ENCODE assay signal across 22 cellular contexts in genomic region chr4:2103127-2103842, GRCh38. TPM values are rescaled to one million over a fixed set of nuclear protein-coding genes. Genes with fewer than 3 reads are reported as not detected.
DNase-seq lines count a peak whose midpoint lies in the region; ATAC-seq, FAIRE-seq and TF ChIP-seq lines count a peak whose summit lies in the region.
"Had no signal": no experiment of that assay in that cellular context is flagged by ENCODE, and none has a peak within 500 bp of the region (broad histone marks: within the 10 kb centered on the region; RNA-seq: fewer than 3 reads in every experiment).

No MANE protein-coding gene starts in this region.

- H2AFZ ChIP-seq in SU-DHL-6 (ENCODE audit: low read depth, low read length, severe bottlenecking) (no peak overlapping the region), HepG2 (ENCODE audit: low read length) (no peak overlapping the region)

- in situ Hi-C loops in HepG2 (cut with HindIII; ENCODE audit: extremely low pct_ligation_motif_present, low pct_unique_long_range_greater_than_20kb) = no loop called here

- CTCF ChIA-PET in HepG2 (lab: Yijun Ruan, JAX; ENCODE audit: low intra/inter-chr PET ratio, low total read pairs) = no interaction called here
- CTCF ChIA-PET in CD8-positive, alpha-beta T cell (lab: Charles Lee) = interaction anchor here (0.6 kb wide), 1 partner anchor 27 kb away, joined by 3 read pairs; no protein-coding TSS in a partner anchor

- no peaks in the 10 kb centered on the region for H3K9me3 ChIP-seq in SU-DHL-6 (ENCODE audit: insufficient read depth, low read length)
- peaks cover 23% of the 10 kb centered on the region for H3K9me3 ChIP-seq in HepG2 (ENCODE audit: low read length)
- H3K9me3 ChIP-seq in CD8-positive, alpha-beta T cell (ENCODE audit: low read length) = peaks cover 12% of the 10 kb centered on the region

- H3K4me3 Mint-ChIP-seq in CD8-positive, alpha-beta T cell = no peak overlapping the region
- H3K4me3 Mint-ChIP-seq: CD4-positive, alpha-beta memory T cell; CD4-positive, CD25-positive, alpha-beta regulatory T cell had no signal

- no peak for TF ChIP-seq POLR2A in HepG2 (IDR thresholded peaks at IDR 0.05; ENCODE audit: insufficient read depth in 1 of 2, low read depth in 2 of 2, low read length in 2 of 2)

- no peaks in the 10 kb centered on the region for H3K36me3 Mint-ChIP-seq in CD8-positive, alpha-beta T cell
- H3K36me3 Mint-ChIP-seq: CD4-positive, CD25-positive, alpha-beta regulatory T cell had no signal

- ATAC-seq in HepG2 = no peak
- no peak for ATAC-seq in CD8-positive, alpha-beta T cell

- H3K4me3 ChIP-seq in SU-DHL-6 (ENCODE audit: insufficient read depth, low read length, poor library complexity, severe bottlenecking) (peak overlapping the region; percentile 8), HepG2 (replicated peaks in 1 of 3; ENCODE audit: insufficient read depth in 1 of 3, low read depth in 2 of 3, low read length in 3 of 3) (no peak overlapping the region)
- H3K4me3 ChIP-seq in CD8-positive, alpha-beta T cell (ENCODE audit: low read depth, low read length) = no peak overlapping the region

- H3K4me1 Mint-ChIP-seq in CD8-positive, alpha-beta T cell (ENCODE audit: low read depth) = no peaks in the 10 kb centered on the region
- H3K4me1 Mint-ChIP-seq: CD4-positive, alpha-beta memory T cell; CD4-positive, CD25-positive, alpha-beta regulatory T cell had no signal

- H3K27ac ChIP-seq in SU-DHL-6 (ENCODE audit: low read depth, low read length) (no peak overlapping the region), HepG2 (ENCODE audit: extremely low read length, insufficient read depth, low read length) (no peak overlapping the region)
- H3K27ac ChIP-seq in CD8-positive, alpha-beta T cell (ENCODE audit: low read depth, low read length) = no peak overlapping the region
- H3K27ac ChIP-seq: BLaER1 had no signal

- 4% methylated on average over 5 of the region's 5 CpGs for WGBS in HepG2 (ENCODE audit: low lambda C conversion rate)

- H3F3A ChIP-seq in SU-DHL-6 (ENCODE audit: insufficient read depth) = no peaks in the 10 kb centered on the region

- H3K27ac Mint-ChIP-seq in CD8-positive, alpha-beta T cell = no peak overlapping the region
- H3K27ac Mint-ChIP-seq: CD14-positive monocyte; CD4-positive, alpha-beta memory T cell; CD4-positive, CD25-positive, alpha-beta regulatory T cell had no signal

- FAIRE-seq in frontal cortex (lab: Jason Lieb, UNC) (peak; percentile 30), HepG2 (lab: Jason Lieb, UNC) (no peak)
- FAIRE-seq: A204.1, D721Med had no signal

- DNase-seq in frontal cortex (ENCODE audit: low spot score in 2 of 2) = no peak
- no peak for DNase-seq in HepG2 (ENCODE audit: low spot score)
- DNase-seq in activated CD8-positive, alpha-beta memory T cell treated with anti-CD3 and anti-CD28 coated beads for 24 hours = no peak
- DNase-seq in NCI-H524 treated with DMSO at 0.1 percent for 48 hours (lab: John Stamatoyannopoulos, UW) = no peak
- DNase-seq in CD8-positive, alpha-beta T cell = no peak
- DNase-seq in NCI-H2196 treated with DMSO at 0.1 percent for 48 hours (lab: John Stamatoyannopoulos, UW; ENCODE audit: unreplicated experiment) = no peak
- DNase-seq: 8988T; ACHN; BE2C; C1 segment of cervical spinal cord; Caco-2; Calu3; CD4-positive, alpha-beta memory T cell; DMS79 treated with DMSO at 0.1 percent for 48 hours; GF-D8 had no signal

- no TSS peak for BruUV-seq in HepG2 (replicated peaks; lab: Mats Ljungman, UMichigan)

- H3K27me3 ChIP-seq in SU-DHL-6 (ENCODE audit: low read length) = no peaks in the 10 kb centered on the region
- H3K27me3 ChIP-seq in HepG2 (ENCODE audit: control insufficient read depth in 1 of 2, insufficient read depth in 2 of 2, low read length in 2 of 2) = peaks cover 0 to 13% of the 10 kb centered on the region in 2 experiments; a peak in 1 of 5 replicates
- H3K27me3 ChIP-seq in CD8-positive, alpha-beta T cell (ENCODE audit: insufficient read depth, low read length) = no peaks in the 10 kb centered on the region
- H3K27me3 ChIP-seq: BLaER1 had no signal

- no peak overlapping the region for H3K4me2 ChIP-seq in SU-DHL-6 (ENCODE audit: low read depth, low read length, poor library complexity, severe bottlenecking)
- no peak overlapping the region for H3K4me2 ChIP-seq in HepG2 (ENCODE audit: low read depth, low read length)
- H3K4me2 ChIP-seq: BLaER1 had no signal

- H3K27me3 Mint-ChIP-seq in CD8-positive, alpha-beta T cell (ENCODE audit: low read depth) = no peaks in the 10 kb centered on the region

- H3K9ac ChIP-seq in SU-DHL-6 (ENCODE audit: low read length) = no peak overlapping the region
- H3K9ac ChIP-seq in HepG2 (ENCODE audit: insufficient read depth, low read depth, low read length) = no peak overlapping the region
- H3K9ac ChIP-seq: BLaER1 had no signal

- POLR2A ChIA-PET in HepG2 (lab: Yijun Ruan, JAX) = no interaction called here
- POLR2A ChIA-PET in CD8-positive, alpha-beta T cell (lab: Charles Lee) = no interaction called here

- H3K79me2 ChIP-seq in SU-DHL-6 (ENCODE audit: insufficient read depth, low read length) (no peaks in the 10 kb centered on the region), HepG2 (ENCODE audit: insufficient read depth, low read length) (no peaks in the 10 kb centered on the region)

- intact Hi-C loops in HepG2 (cut with micrococcal nuclease; ENCODE audit: unreplicated experiment) = no loop called here
- intact Hi-C loops in CD8-positive, alpha-beta T cell (cut with DNase I, micrococcal nuclease) = no loop called here

- H3K4me1 ChIP-seq in HepG2 (ENCODE audit: insufficient read depth, low read length) = no peaks in the 10 kb centered on the region
- no peaks in the 10 kb centered on the region for H3K4me1 ChIP-seq in CD8-positive, alpha-beta T cell (ENCODE audit: insufficient read depth, low read length)
- H3K4me1 ChIP-seq: BE2C, BLaER1, Caco-2 had no signal

- no peaks in the 10 kb centered on the region for H3K36me3 ChIP-seq in SU-DHL-6 (ENCODE audit: low read length)
- no peaks in the 10 kb centered on the region for H3K36me3 ChIP-seq in HepG2 (replicated peaks in 1 of 2; ENCODE audit: control insufficient read depth in 1 of 2, insufficient read depth in 2 of 2, low read length in 2 of 2)
- no peaks in the 10 kb centered on the region for H3K36me3 ChIP-seq in CD8-positive, alpha-beta T cell (ENCODE audit: insufficient read depth, low read length)
- H3K36me3 ChIP-seq: BE2C had no signal

- no peaks in the 10 kb centered on the region for H3K9me2 ChIP-seq in SU-DHL-6 (replicated peaks; ENCODE audit: insufficient read depth, low read length)

- TF ChIP-seq EP300 in HepG2 (IDR thresholded peaks at IDR 0.05; ENCODE audit: low read depth in 2 of 2, low read length in 2 of 2) = no peak
- TF ChIP-seq EP300 in HepG2 (CRISPR knock-in tag; IDR thresholded peaks at IDR 0.05; ENCODE audit: borderline replicate concordance) = no peak

- peaks cover 19% of the 10 kb centered on the region for H3K9me3 Mint-ChIP-seq in CD8-positive, alpha-beta T cell

- H4K20me1 ChIP-seq in SU-DHL-6 (ENCODE audit: low read depth, low read length) = no peaks in the 10 kb centered on the region
- no peaks in the 10 kb centered on the region for H4K20me1 ChIP-seq in HepG2 (ENCODE audit: insufficient read depth, low read length)
- H4K20me1 ChIP-seq: BLaER1 had no signal

- TF ChIP-seq CTCF in SU-DHL-6 (IDR thresholded peaks at IDR 0.05; ENCODE audit: insufficient read depth, low read length, poor library complexity, severe bottlenecking) (no peak), HepG2 (CRISPR knock-in tag; IDR thresholded peaks at IDR 0.05) (no peak)
- no peak for TF ChIP-seq CTCF in CD8-positive, alpha-beta T cell (IDR thresholded peaks at IDR 0.05)

- no peak for TF ChIP-seq RAD21 in HepG2 (CRISPR knock-in tag; IDR thresholded peaks at IDR 0.05)

TF ChIP-seq in HepG2, 621 proteins besides CTCF, POLR2A, EP300 and RAD21:
- TF ChIP-seq ZNF160 (CRISPR knock-in tag; IDR thresholded peaks at IDR 0.05) (peak; percentile 99), NFE2L2 (IDR thresholded peaks at IDR 0.05; ENCODE audit: low read length) (no peak)

RNA-seq across cellular contexts. Expression of gene NAT8L, which starts 44.2 kb away (rescaled TPM):
- total RNA-seq in frontal cortex (9.8 TPM), HepG2 (2016; rRNA removed; fragmentation: Illumina TruSeq; extraction: Trizol) (1.6 and 3.3 TPM in 2 replicates)
- 0.40 and 0.53 TPM in 2 replicates for total RNA-seq in HepG2 (2016; cell fraction: cytosol; rRNA removed; fragmentation: Illumina TruSeq; extraction: Trizol; ENCODE audit: low read depth)
- 1.7 and 3.2 TPM in 2 replicates for total RNA-seq in HepG2 (2016; cell fraction: insoluble cytoplasmic fraction; rRNA removed; fragmentation: Illumina TruSeq; extraction: Trizol)
- total RNA-seq in HepG2 (2016; cell fraction: membrane; rRNA removed; fragmentation: Illumina TruSeq; extraction: Trizol) = 1.5 and 1.7 TPM in 2 replicates
- 2.9 and 3.4 TPM in 2 replicates for total RNA-seq in HepG2 (2016; cell fraction: nucleus; rRNA removed; fragmentation: Illumina TruSeq; extraction: Trizol)
- polyA plus RNA-seq in HepG2 (2011; rRNA removed) = 2.2 and 3.4 TPM in 2 replicates
- 4.1 and 4.4 TPM in 2 replicates for polyA plus RNA-seq in HepG2 (2011; cell fraction: cytosol; rRNA removed)
- 11.8 TPM in 2 replicates for polyA plus RNA-seq in HepG2 (2011; cell fraction: nucleus; rRNA removed)
- polyA plus RNA-seq in HepG2 (2012) = 1.1 and 3.9 TPM in 2 replicates
- polyA plus RNA-seq in HepG2 (2016; cell fraction: cytosol; fragmentation: Illumina TruSeq; extraction: Trizol; ENCODE audit: low read depth) = 0.63 and 0.64 TPM in 2 replicates
- 3.1 and 3.9 TPM in 2 replicates for polyA plus RNA-seq in HepG2 (2016; cell fraction: insoluble cytoplasmic fraction; fragmentation: Illumina TruSeq; extraction: Trizol; ENCODE audit: low read depth)
- polyA plus RNA-seq in HepG2 (2016; cell fraction: membrane; fragmentation: Illumina TruSeq; extraction: Trizol; ENCODE audit: low read depth) = 1.5 and 1.8 TPM in 2 replicates
- polyA plus RNA-seq in HepG2 (2016; cell fraction: nucleus; fragmentation: Illumina TruSeq; extraction: Trizol; ENCODE audit: insufficient read depth, low read depth) = 8.3 and 8.8 TPM in 2 replicates
- 10.6 and 14.5 TPM in 2 replicates for polyA minus RNA-seq in HepG2 (2011; rRNA and poly(A)+ RNA removed; ENCODE audit: low replicate concordance)
- 3.8 and 4.2 TPM in 2 replicates for polyA minus RNA-seq in HepG2 (2011; cell fraction: cytosol; rRNA and poly(A)+ RNA removed)
- 2.4 and 2.9 TPM in 2 replicates for polyA minus RNA-seq in HepG2 (2011; cell fraction: nucleus; rRNA and poly(A)+ RNA removed)
- under 1 TPM; 0.08 to 0.11 TPM for total RNA-seq in CD8-positive, alpha-beta T cell
- total RNA-seq: CD4-positive, alpha-beta memory T cell had no signal
- polyA plus RNA-seq: AG04450; CD14-positive monocyte; CD4-positive, alpha-beta memory T cell had no signal
